Comparison of ENCODE assay signal across 11 cellular contexts in genomic region chr15:42118650-42119531, GRCh38. TPM values are rescaled to one million over a fixed set of nuclear protein-coding genes. Genes with fewer than 3 reads are reported as not detected.
DNase-seq lines count a peak whose midpoint lies in the region; ATAC-seq and TF ChIP-seq lines count a peak whose summit lies in the region.
"Had no signal": no experiment of that assay in that cellular context is flagged by ENCODE, and none has a peak within 500 bp of the region (broad histone marks: within the 10 kb centered on the region; RNA-seq: fewer than 3 reads in every experiment).

No MANE protein-coding gene starts in this region.

- CTCF ChIA-PET in OCI-LY7 (lab: Charles Lee; ENCODE audit: unreplicated experiment) = no interaction called here
- CTCF ChIA-PET in GM10248 (lab: Yijun Ruan, JAX) = interaction anchor here (0.9 to 4.2 kb wide), 7 partner anchors 9 to 56 kb away, joined by 3 to 20 read pairs (median 3); no protein-coding TSS in a partner anchor

- H3K4me2 ChIP-seq in OCI-LY7 (ENCODE audit: low read length) = no peak overlapping the region

- H3K36me3 Mint-ChIP-seq in activated T-cell treated with anti-CD3 and anti-CD28 coated beads, Interleukin-2, amount 50 U/mL, for 24 hours (ENCODE audit: low read depth) = no peaks in the 10 kb centered on the region

- H3K4me3 ChIP-seq in Jurkat, Clone E6-1 (ENCODE audit: low read length) = no peak overlapping the region
- no peak overlapping the region for H3K4me3 ChIP-seq in OCI-LY7 (ENCODE audit: low read depth, low read length, poor library complexity, severe bottlenecking)
- H3K4me3 ChIP-seq: thyroid gland had no signal

- H3K36me3 ChIP-seq in OCI-LY7 (ENCODE audit: insufficient read depth, low read length) = no peaks in the 10 kb centered on the region
- H3K36me3 ChIP-seq: thyroid gland had no signal

- intact Hi-C loops in OCI-LY7 (cut with micrococcal nuclease; ENCODE audit: unreplicated experiment) = no loop called here
- intact Hi-C loops in left colon (cut with DNase I, micrococcal nuclease) = no loop called here

- POLR2A ChIA-PET in OCI-LY7 (lab: Charles Lee) (interaction anchor here (0.7 to 2.1 kb wide), 6 partner anchors 11 to 837 kb away, joined by 3 to 7 read pairs (median 3); partner anchors contain the start of gene PLA2G4D), GM10248 (lab: Yijun Ruan, JAX) (no interaction called here)

- no peaks in the 10 kb centered on the region for H4K20me1 ChIP-seq in OCI-LY7 (ENCODE audit: insufficient read depth, low read length)

- ATAC-seq in left colon (peak; percentile 88), GM21825 (IDR thresholded peaks at IDR 0.05; ENCODE audit: unreplicated experiment) (no peak)

- H3K9me3 ChIP-seq in OCI-LY7 (ENCODE audit: low read length) = no peaks in the 10 kb centered on the region
- H3K9me3 ChIP-seq: thyroid gland had no signal

- H3K4me1 ChIP-seq in OCI-LY7 (ENCODE audit: insufficient read depth, low read length, poor library complexity, severe bottlenecking) = no peaks in the 10 kb centered on the region
- H3K4me1 ChIP-seq: thyroid gland had no signal

- no peaks in the 10 kb centered on the region for H3K79me2 ChIP-seq in OCI-LY7 (ENCODE audit: insufficient read depth, low read depth, low read length)

- peak overlapping the region; percentile 55; the same call in 1 of the 2 replicates for H2AFZ ChIP-seq in OCI-LY7 (ENCODE audit: low read length)

- no peak overlapping the region for H3K4me3 Mint-ChIP-seq in activated T-cell treated with anti-CD3 and anti-CD28 coated beads, Interleukin-2, amount 50 U/mL, for 24 hours
- H3K4me3 Mint-ChIP-seq: memory B cell had no signal

- no TSS peak for BruUV-seq in OCI-LY7 (replicated peaks; lab: Mats Ljungman, UMichigan)

- peaks cover 14% of the 10 kb centered on the region for H3K4me1 Mint-ChIP-seq in activated T-cell treated with anti-CD3 and anti-CD28 coated beads, Interleukin-2, amount 50 U/mL, for 24 hours (ENCODE audit: low read depth)

- DNase-seq in DMS53 (lab: John Stamatoyannopoulos, UW) = peak; percentile 59
- DNase-seq in Jurkat, Clone E6-1 (ENCODE audit: low read depth, low spot score) = peak; percentile 25
- DNase-seq in OCI-LY7 (ENCODE audit: low spot score) = no peak
- DNase-seq in left colon = peak; percentile 41 to 76
- no peak for DNase-seq in activated T-cell treated with anti-CD3 and anti-CD28 coated beads, Interleukin-2, amount 50 U/mL, for 24 hours
- DNase-seq in GM10248 (ENCODE audit: extremely low spot score) = no peak
- no peak for DNase-seq in GM03348 (ENCODE audit: low spot score)
- DNase-seq: thyroid gland had no signal

- TF ChIP-seq CTCF in OCI-LY7 (conservative IDR thresholded peaks at IDR 0.05; ENCODE audit: low read length) = no peak
- no peak for TF ChIP-seq CTCF in GM10248 (IDR thresholded peaks at IDR 0.05; ENCODE audit: control extremely low read depth, extremely low read depth, low read depth, missing control alignments)

- H3K9me3 Mint-ChIP-seq in activated T-cell treated with anti-CD3 and anti-CD28 coated beads, Interleukin-2, amount 50 U/mL, for 24 hours = no peaks in the 10 kb centered on the region

- no peak overlapping the region for H3K27ac ChIP-seq in OCI-LY7 (ENCODE audit: low read depth, low read length, poor library complexity, severe bottlenecking)
- H3K27ac ChIP-seq: thyroid gland had no signal

- H3K9me2 ChIP-seq in OCI-LY7 (ENCODE audit: insufficient read depth, low read length) = no peaks in the 10 kb centered on the region

- H3K27ac Mint-ChIP-seq in activated T-cell treated with anti-CD3 and anti-CD28 coated beads, Interleukin-2, amount 50 U/mL, for 24 hours = no peak overlapping the region
- H3K27ac Mint-ChIP-seq: memory B cell had no signal

- H3K27me3 Mint-ChIP-seq in activated T-cell treated with anti-CD3 and anti-CD28 coated beads, Interleukin-2, amount 50 U/mL, for 24 hours = no peaks in the 10 kb centered on the region

RNA-seq across cellular contexts. Expression of gene PLA2G4D, which starts 24.5 kb away (rescaled TPM):
- polyA plus RNA-seq in Jurkat, Clone E6-1 (2012; ENCODE audit: insufficient read depth, insufficient read length) = not detected
- not detected in 2 replicates for total RNA-seq in OCI-LY7 (2014; rRNA removed; shearing (Covaris generic))
- not detected in 2 replicates for total RNA-seq in OCI-LY7 (2022)
- total RNA-seq in left colon = under 1 TPM; 0.18 to 0.31 TPM
- total RNA-seq: NCI-H460, thyroid gland had no signal

RNA-seq across cellular contexts. Expression of gene PLA2G4F, which starts 37.5 kb away (rescaled TPM):
- polyA plus RNA-seq in Jurkat, Clone E6-1 (2012; ENCODE audit: insufficient read depth, insufficient read length) = not detected
- total RNA-seq in OCI-LY7 (2014; rRNA removed; shearing (Covaris generic)) = not detected in 2 replicates
- total RNA-seq in OCI-LY7 (2022) (not detected in 2 replicates), left colon (10 to 100 TPM; 44.1 to 73.5 TPM)
- total RNA-seq: NCI-H460 had no signal

Comparison
In these comparisons a context has a peak if more than half of its experiments do, and no peak if none do; other contexts are left out.
1. DNase-seq: peak in DMS53 (single experiment), Jurkat, Clone E6-1 (single experiment) and left colon (2 of 2); none in OCI-LY7 (single experiment), activated T-cell treated with anti-CD3 and anti-CD28 coated beads, Interleukin-2, amount 50 U/mL, for 24 hours (single experiment), GM10248 (single experiment) and GM03348 (single experiment).
2. RNA of gene PLA2G4F, which starts 37.5 kb away (total RNA-seq): 44.1 to 73.5 TPM in left colon; not detected in OCI-LY7; every median in the first group is over 10 times any median in the second.